In genomic region chr2:204282081-204282480, GRCh38 we compare ENCODE assay signal across 29 cellular contexts.
"Had no signal": no experiment of that assay in that cellular context is flagged by ENCODE, and none has a peak within 500 bp of the region (broad histone marks: within the 10 kb centered on the region; RNA-seq: fewer than 3 reads in every experiment).

No MANE protein-coding gene starts in this region.

- H3K4me3 ChIP-seq: adrenal gland, gastroesophageal sphincter, lower lobe of right lung, pancreas, skin epidermis, transverse colon, uterus had no signal

- H3K4me1 Mint-ChIP-seq: activated B cell treated with CpG ODN at 0.5 μM for 24 hours; activated CD4-positive, alpha-beta T cell treated with anti-CD3 and anti-CD28 coated beads for 36 hours; central memory CD8-positive, alpha-beta T cell; immature natural killer cell; naive thymus-derived CD4-positive, alpha-beta T cell; stimulated activated naive B cell treated with anti-CD40 and anti-IgM and Interleukin-4, amounts not matched to agents 10 μg/mL and 1 μg/mL and 100 μg/mL, for 72 hours had no signal

- H3K27ac Mint-ChIP-seq: activated B cell treated with CpG ODN at 0.5 μM for 24 hours; activated CD4-positive, alpha-beta T cell treated with anti-CD3 and anti-CD28 coated beads for 36 hours; activated naive CD8-positive, alpha-beta T cell; activated T-helper 2 cell treated with anti-CD3 and anti-CD28 coated beads, Interferon-gamma antibody, Interleukin-2, Interleukin-4, amounts not matched to agents 10 μg/mL and 5 μg/mL and 100 μg/mL, durations not matched to agents 14 hours and 24 hours and 36 hours; effector memory CD8-positive, alpha-beta T cell; immature natural killer cell; naive thymus-derived CD4-positive, alpha-beta T cell; stimulated activated naive B cell treated with anti-CD40 and anti-IgM and Interleukin-4, amounts not matched to agents 10 μg/mL and 1 μg/mL and 100 μg/mL, for 72 hours; T-helper 1 cell treated with Interleukin-12 subunit alpha and Interleukin-12 subunit beta and Interleukin-4 antibody, amounts not matched to agents 30 μg/mL and 1 μg/mL, for 36 hours had no signal

- H3K36me3 ChIP-seq: adrenal gland, gastroesophageal sphincter, lower lobe of right lung, pancreas, transverse colon, uterus had no signal

- H3K9me3 ChIP-seq: adrenal gland, gastroesophageal sphincter, lower lobe of right lung, pancreas, transverse colon, uterus had no signal

- H3K27me3 ChIP-seq: adrenal gland, gastroesophageal sphincter, pancreas, transverse colon, uterus had no signal

- H3K9me3 Mint-ChIP-seq: activated B cell treated with CpG ODN at 0.5 μM for 24 hours; activated T-cell treated with anti-CD3 and anti-CD28 coated beads, Interleukin-2, amount 50 U/mL, for 4 hours; activated T-helper 2 cell treated with anti-CD3 and anti-CD28 coated beads, Interferon-gamma antibody, Interleukin-2, Interleukin-4, amounts not matched to agents 10 μg/mL and 5 μg/mL and 100 μg/mL, durations not matched to agents 14 hours and 24 hours and 36 hours; central memory CD8-positive, alpha-beta T cell; effector memory CD8-positive, alpha-beta T cell; naive thymus-derived CD4-positive, alpha-beta T cell; stimulated activated naive B cell treated with anti-CD40 and anti-IgM and Interleukin-4, amounts not matched to agents 10 μg/mL and 1 μg/mL and 100 μg/mL, for 72 hours; T-helper 1 cell treated with Interleukin-12 subunit alpha and Interleukin-12 subunit beta and Interleukin-4 antibody, amounts not matched to agents 30 μg/mL and 1 μg/mL, for 36 hours had no signal

- DNase-seq: activated B cell treated with CpG ODN at 0.5 μM for 24 hours; activated CD4-positive, alpha-beta T cell treated with anti-CD3 and anti-CD28 coated beads for 36 hours; activated CD4-positive, alpha-beta T cell treated with anti-CD3 and anti-CD28 coated beads, Interleukin-2, amount 50 U/mL, for 4 hours; activated CD8-positive, alpha-beta memory T cell treated with anti-CD3 and anti-CD28 coated beads, Interleukin-2, amount 50 U/mL, for 48 hours; activated naive CD4-positive, alpha-beta T cell; activated T-cell treated with anti-CD3 and anti-CD28 coated beads, Interleukin-2, amount 50 U/mL, for 4 hours; adrenal gland; effector memory CD8-positive, alpha-beta T cell; head of caudate nucleus; immature natural killer cell; lower lobe of right lung; naive thymus-derived CD4-positive, alpha-beta T cell; pancreas; right cardiac atrium; stimulated activated CD4-positive, alpha-beta T cell treated with anti-CD3 and anti-CD28 coated beads, Interleukin-2, amount 100 ng/mL, for 48 hours; stimulated activated CD8-positive, alpha-beta memory T cell treated with anti-CD3 and anti-CD28 coated beads, Interleukin-4, amount 100 ng/mL, for 48 hours; stimulated activated naive B cell treated with anti-CD40 and anti-IgM and Interleukin-4, amounts not matched to agents 10 μg/mL and 1 μg/mL and 100 μg/mL, for 72 hours; T1000; uterus had no signal

- H3K27me3 Mint-ChIP-seq: activated B cell treated with CpG ODN at 0.5 μM for 24 hours had no signal

- H3K4me1 ChIP-seq: adrenal gland, gastroesophageal sphincter, lower lobe of right lung, pancreas, transverse colon, uterus had no signal

- H3K36me3 Mint-ChIP-seq: activated naive CD8-positive, alpha-beta T cell; immature natural killer cell; naive thymus-derived CD4-positive, alpha-beta T cell; stimulated activated naive B cell treated with anti-CD40 and anti-IgM and Interleukin-4, amounts not matched to agents 10 μg/mL and 1 μg/mL and 100 μg/mL, for 72 hours had no signal

- ATAC-seq: activated CD4-positive, alpha-beta T cell treated with anti-CD3 and anti-CD28 coated beads for 36 hours; activated T-cell treated with anti-CD3 and anti-CD28 coated beads, Interleukin-2, amount 50 U/mL, for 4 hours; effector memory CD8-positive, alpha-beta T cell; gastroesophageal sphincter; naive thymus-derived CD4-positive, alpha-beta T cell; right cardiac atrium; stimulated activated naive B cell treated with anti-CD40 and anti-IgM and Interleukin-4, amounts not matched to agents 10 μg/mL and 1 μg/mL and 100 μg/mL, for 72 hours had no signal

- H3K4me3 Mint-ChIP-seq: activated B cell treated with CpG ODN at 0.5 μM for 24 hours; activated CD4-positive, alpha-beta T cell treated with anti-CD3 and anti-CD28 coated beads for 36 hours; activated naive CD8-positive, alpha-beta T cell; activated T-cell treated with anti-CD3 and anti-CD28 coated beads, Interleukin-2, amount 50 U/mL, for 4 hours; central memory CD8-positive, alpha-beta T cell; effector memory CD8-positive, alpha-beta T cell; immature natural killer cell; naive thymus-derived CD4-positive, alpha-beta T cell; stimulated activated naive B cell treated with anti-CD40 and anti-IgM and Interleukin-4, amounts not matched to agents 10 μg/mL and 1 μg/mL and 100 μg/mL, for 72 hours; T-helper 1 cell treated with Interleukin-12 subunit alpha and Interleukin-12 subunit beta and Interleukin-4 antibody, amounts not matched to agents 30 μg/mL and 1 μg/mL, for 36 hours had no signal

- H3K27ac ChIP-seq: adrenal gland, epithelial cell of prostate, gastroesophageal sphincter, lower lobe of right lung, pancreas, skin epidermis, transverse colon, uterus had no signal

- FAIRE-seq: astrocyte, colon, pancreas had no signal
